32 cellular contexts compared by ENCODE assay signal in genomic region chr22:45589556-45589955, GRCh38.
"Had no signal": no experiment of that assay in that cellular context is flagged by ENCODE, and none has a peak within 500 bp of the region (broad histone marks: within the 10 kb centered on the region; RNA-seq: fewer than 3 reads in every experiment).

No MANE protein-coding gene starts in this region.

- H3K4me3 Mint-ChIP-seq: activated CD4-positive, alpha-beta memory T cell treated with anti-CD3 and anti-CD28 coated beads for 36 hours; activated CD4-positive, alpha-beta T cell treated with anti-CD3 and anti-CD28 coated beads for 36 hours; activated CD4-positive, alpha-beta T cell treated with anti-CD3 and anti-CD28 coated beads, Interleukin-2, amount 10 ng/mL, durations not matched to agents 24 days and 14 days; activated CD8-positive, alpha-beta memory T cell treated with anti-CD3 and anti-CD28 coated beads, Interleukin-2, amount 10 ng/mL, durations not matched to agents 7 days and 5 days; activated CD8-positive, alpha-beta T cell treated with anti-CD3 and anti-CD28 coated beads, Interleukin-2, amount 10 ng/mL, durations not matched to agents 7 days and 5 days; activated naive CD4-positive, alpha-beta T cell treated with anti-CD3 and anti-CD28 coated beads for 36 hours; activated naive CD4-positive, alpha-beta T cell treated with anti-CD3 and anti-CD28 coated beads, Interleukin-2, amount 50 U/mL, for 24 hours; activated naive CD8-positive, alpha-beta T cell treated with anti-CD3 and anti-CD28 coated beads for 36 hours; activated naive CD8-positive, alpha-beta T cell treated with anti-CD3 and anti-CD28 coated beads, Interleukin-2, amount 50 U/mL, for 24 hours; activated T-helper 1 cell treated with anti-CD3 and anti-CD28 coated beads, Interleukin-12 subunit alpha, Interleukin-12 subunit beta, Interleukin-2, Interleukin-4 antibody, amounts not matched to agents 30 ng/mL and 10 ng/mL and 1 ng/mL, durations not matched to agents 14 hours and 24 hours and 36 hours; T-cell; T-helper 1 cell treated with Interleukin-12 subunit alpha and Interleukin-12 subunit beta and Interleukin-4 antibody, amounts not matched to agents 30 μg/mL and 1 μg/mL, for 36 hours; T-helper 2 cell treated with Interferon-gamma antibody and Interleukin-4, amounts not matched to agents 5 μg/mL and 100 μg/mL, for 36 hours had no signal

- H3K4me1 ChIP-seq: adrenal gland, body of pancreas had no signal

- ATAC-seq: activated CD4-positive, alpha-beta T cell treated with anti-CD3 and anti-CD28 coated beads for 36 hours; activated CD8-positive, alpha-beta memory T cell treated with anti-CD3 and anti-CD28 coated beads, Interleukin-2, amount 10 ng/mL, durations not matched to agents 7 days and 5 days; activated CD8-positive, alpha-beta T cell treated with anti-CD3 and anti-CD28 coated beads, Interleukin-2, amount 10 ng/mL, durations not matched to agents 7 days and 5 days; activated naive CD8-positive, alpha-beta T cell treated with anti-CD3 and anti-CD28 coated beads, Interleukin-2, amount 50 U/mL, for 24 hours; body of pancreas; gastroesophageal sphincter; T-cell had no signal

- H3K27ac ChIP-seq: adrenal gland, body of pancreas, epithelial cell of prostate, esophagus squamous epithelium, gastroesophageal sphincter had no signal

- H3K9me3 ChIP-seq: adrenal gland, body of pancreas, esophagus squamous epithelium, gastroesophageal sphincter had no signal

- H3K36me3 ChIP-seq: adrenal gland had no signal

- H3K9me3 Mint-ChIP-seq: activated CD4-positive, alpha-beta memory T cell treated with anti-CD3 and anti-CD28 coated beads for 36 hours; activated CD4-positive, alpha-beta T cell treated with anti-CD3 and anti-CD28 coated beads, Interleukin-2, amount 10 ng/mL, durations not matched to agents 24 days and 14 days; activated naive CD4-positive, alpha-beta T cell treated with anti-CD3 and anti-CD28 coated beads for 36 hours; activated naive CD4-positive, alpha-beta T cell treated with anti-CD3 and anti-CD28 coated beads, Interleukin-2, amount 50 U/mL, for 24 hours; activated naive CD8-positive, alpha-beta T cell treated with anti-CD3 and anti-CD28 coated beads for 36 hours; activated naive CD8-positive, alpha-beta T cell treated with anti-CD3 and anti-CD28 coated beads, Interleukin-2, amount 50 U/mL, for 24 hours; activated T-helper 1 cell treated with anti-CD3 and anti-CD28 coated beads, Interleukin-12 subunit alpha, Interleukin-12 subunit beta, Interleukin-2, Interleukin-4 antibody, amounts not matched to agents 30 ng/mL and 10 ng/mL and 1 ng/mL, durations not matched to agents 14 hours and 24 hours and 36 hours; activated T-helper 2 cell treated with anti-CD3 and anti-CD28 coated beads, Interferon-gamma antibody, Interleukin-2, Interleukin-4, amounts not matched to agents 10 μg/mL and 5 μg/mL and 100 μg/mL, durations not matched to agents 14 hours and 24 hours and 36 hours; T-cell; T-helper 1 cell treated with Interleukin-12 subunit alpha and Interleukin-12 subunit beta and Interleukin-4 antibody, amounts not matched to agents 30 μg/mL and 1 μg/mL, for 36 hours; T-helper 2 cell treated with Interferon-gamma antibody and Interleukin-4, amounts not matched to agents 5 μg/mL and 100 μg/mL, for 36 hours had no signal

- H3K27ac Mint-ChIP-seq: activated CD4-positive, alpha-beta memory T cell treated with anti-CD3 and anti-CD28 coated beads for 36 hours; activated CD4-positive, alpha-beta T cell treated with anti-CD3 and anti-CD28 coated beads for 36 hours; activated CD4-positive, alpha-beta T cell treated with anti-CD3 and anti-CD28 coated beads, Interleukin-2, amount 10 ng/mL, durations not matched to agents 24 days and 14 days; activated CD8-positive, alpha-beta memory T cell treated with anti-CD3 and anti-CD28 coated beads, Interleukin-2, amount 10 ng/mL, durations not matched to agents 7 days and 5 days; activated CD8-positive, alpha-beta T cell treated with anti-CD3 and anti-CD28 coated beads, Interleukin-2, amount 10 ng/mL, durations not matched to agents 7 days and 5 days; activated naive CD4-positive, alpha-beta T cell treated with anti-CD3 and anti-CD28 coated beads for 36 hours; activated naive CD4-positive, alpha-beta T cell treated with anti-CD3 and anti-CD28 coated beads, Interleukin-2, amount 50 U/mL, for 24 hours; activated naive CD8-positive, alpha-beta T cell treated with anti-CD3 and anti-CD28 coated beads for 36 hours; activated naive CD8-positive, alpha-beta T cell treated with anti-CD3 and anti-CD28 coated beads, Interleukin-2, amount 50 U/mL, for 24 hours; activated T-helper 1 cell treated with anti-CD3 and anti-CD28 coated beads, Interleukin-12 subunit alpha, Interleukin-12 subunit beta, Interleukin-2, Interleukin-4 antibody, amounts not matched to agents 30 ng/mL and 10 ng/mL and 1 ng/mL, durations not matched to agents 14 hours and 24 hours and 36 hours; activated T-helper 2 cell treated with anti-CD3 and anti-CD28 coated beads, Interferon-gamma antibody, Interleukin-2, Interleukin-4, amounts not matched to agents 10 μg/mL and 5 μg/mL and 100 μg/mL, durations not matched to agents 14 hours and 24 hours and 36 hours; T-cell; T-helper 1 cell treated with Interleukin-12 subunit alpha and Interleukin-12 subunit beta and Interleukin-4 antibody, amounts not matched to agents 30 μg/mL and 1 μg/mL, for 36 hours; T-helper 2 cell treated with Interferon-gamma antibody and Interleukin-4, amounts not matched to agents 5 μg/mL and 100 μg/mL, for 36 hours had no signal

- H3K36me3 Mint-ChIP-seq: activated CD4-positive, alpha-beta memory T cell treated with anti-CD3 and anti-CD28 coated beads for 36 hours; activated CD8-positive, alpha-beta memory T cell treated with anti-CD3 and anti-CD28 coated beads, Interleukin-2, amount 10 ng/mL, durations not matched to agents 7 days and 5 days; activated naive CD4-positive, alpha-beta T cell treated with anti-CD3 and anti-CD28 coated beads, Interleukin-2, amount 50 U/mL, for 24 hours; activated naive CD8-positive, alpha-beta T cell treated with anti-CD3 and anti-CD28 coated beads for 36 hours; T-cell had no signal

- H3K27me3 Mint-ChIP-seq: activated CD4-positive, alpha-beta T cell treated with anti-CD3 and anti-CD28 coated beads, Interleukin-2, amount 10 ng/mL, durations not matched to agents 24 days and 14 days; activated CD8-positive, alpha-beta memory T cell treated with anti-CD3 and anti-CD28 coated beads, Interleukin-2, amount 10 ng/mL, durations not matched to agents 7 days and 5 days had no signal

- H3K27me3 ChIP-seq: adrenal gland, body of pancreas, esophagus squamous epithelium had no signal

- DNase-seq: activated CD4-positive, alpha-beta memory T cell treated with anti-CD3 and anti-CD28 coated beads for 36 hours; activated CD4-positive, alpha-beta T cell treated with anti-CD3 and anti-CD28 coated beads for 36 hours; activated CD4-positive, alpha-beta T cell treated with anti-CD3 and anti-CD28 coated beads, Interleukin-2, amount 10 ng/mL, durations not matched to agents 24 days and 14 days; activated CD4-positive, CD25-positive, alpha-beta regulatory T cell; activated CD4-positive, CD25-positive, alpha-beta regulatory T cell treated with anti-CD3 and anti-CD28 coated beads, Interleukin-2, amount 50 U/mL, for 72 hours; activated CD8-positive, alpha-beta memory T cell treated with anti-CD3 and anti-CD28 coated beads, Interleukin-2, amount 10 ng/mL, durations not matched to agents 7 days and 5 days; activated CD8-positive, alpha-beta memory T cell treated with anti-CD3 and anti-CD28 coated beads, Interleukin-2, amount 50 U/mL, for 4 hours; activated CD8-positive, alpha-beta T cell treated with anti-CD3 and anti-CD28 coated beads, Interleukin-2, amount 10 ng/mL, durations not matched to agents 7 days and 5 days; activated effector memory CD4-positive, alpha-beta T cell treated with anti-CD3 and anti-CD28 coated beads, Interleukin-2, amount 50 U/mL, for 16 hours; activated naive CD4-positive, alpha-beta T cell treated with anti-CD3 and anti-CD28 coated beads for 36 hours; activated naive CD8-positive, alpha-beta T cell treated with anti-CD3 and anti-CD28 coated beads for 36 hours; activated naive CD8-positive, alpha-beta T cell treated with anti-CD3 and anti-CD28 coated beads, Interleukin-2, amount 50 U/mL, for 24 hours; activated T-cell treated with anti-CD3 and anti-CD28 coated beads, Interleukin-2, amount 50 U/mL, for 1 hour; activated T-cell treated with anti-CD3 and anti-CD28 coated beads, Interleukin-2, amount 50 U/mL, for 48 hours; adrenal gland; amygdala; aorta; body of pancreas; caudate nucleus; effector CD8-positive, alpha-beta T cell; esophagus squamous epithelium; foreskin melanocyte; SW 1271; T-cell; T1000 had no signal

- H3K4me3 ChIP-seq: adrenal gland, body of pancreas, esophagus squamous epithelium, gastroesophageal sphincter had no signal

- H3K4me1 Mint-ChIP-seq: activated CD4-positive, alpha-beta T cell treated with anti-CD3 and anti-CD28 coated beads for 36 hours; activated CD4-positive, alpha-beta T cell treated with anti-CD3 and anti-CD28 coated beads, Interleukin-2, amount 10 ng/mL, durations not matched to agents 24 days and 14 days; activated CD8-positive, alpha-beta memory T cell treated with anti-CD3 and anti-CD28 coated beads, Interleukin-2, amount 10 ng/mL, durations not matched to agents 7 days and 5 days; activated naive CD4-positive, alpha-beta T cell treated with anti-CD3 and anti-CD28 coated beads, Interleukin-2, amount 50 U/mL, for 24 hours; activated naive CD8-positive, alpha-beta T cell treated with anti-CD3 and anti-CD28 coated beads for 36 hours; activated naive CD8-positive, alpha-beta T cell treated with anti-CD3 and anti-CD28 coated beads, Interleukin-2, amount 50 U/mL, for 24 hours; T-cell had no signal
